8 cellular contexts compared by ENCODE assay signal in the genomic region with DNA sequence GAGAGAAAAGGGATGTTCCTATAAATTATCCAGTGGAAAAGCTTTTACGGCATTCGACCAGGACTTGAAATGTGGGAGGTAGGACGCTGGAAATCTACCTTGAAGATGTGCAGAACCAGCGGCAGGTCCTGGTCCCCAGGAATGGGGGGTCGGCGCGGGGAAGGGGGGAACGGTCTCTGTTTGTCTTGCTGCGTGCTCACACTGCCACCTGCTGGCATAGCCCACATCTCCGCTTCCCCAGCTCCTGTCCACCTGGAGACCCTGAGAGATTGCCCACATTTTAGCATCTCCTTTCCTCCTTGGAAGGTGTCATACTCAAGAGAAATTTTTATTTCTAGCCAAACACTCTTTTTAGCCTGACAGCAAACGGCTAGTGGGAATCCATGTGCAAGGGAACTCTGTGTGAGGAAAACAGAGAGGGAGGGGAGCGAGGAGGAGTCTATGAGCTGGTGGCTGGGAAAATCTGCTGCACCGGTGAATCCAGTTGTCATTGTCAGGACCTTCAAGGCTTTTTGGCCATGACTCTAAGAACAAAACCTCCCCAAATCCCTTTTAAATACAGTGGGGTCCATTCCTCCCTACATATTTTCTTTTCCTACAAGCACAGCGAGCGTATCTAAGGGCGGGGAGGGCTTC.
A peak's percentile ranks its signal among the peaks of the same experiment; 100 is the strongest.
DNase-seq lines count a peak whose midpoint lies in the region; ATAC-seq, FAIRE-seq and TF ChIP-seq lines count a peak whose summit lies in the region.

No MANE protein-coding gene starts in this region.

- no peak overlapping the region for H2AFZ ChIP-seq in IMR-90 (replicated peaks; ENCODE audit: low read length, poor library complexity)
- no peak overlapping the region for H2AFZ ChIP-seq in K562 (ENCODE audit: low read depth, low read length)

- intact Hi-C loops in IMR-90 (cut with micrococcal nuclease), result loop anchor here (2.0 kb wide), 1 partner anchor 1784 kb away; no protein-coding TSS in a partner anchor
- intact Hi-C loops in K562 (cut with micrococcal nuclease), result loop anchor here (2.0 to 5.0 kb wide), 2 partner anchors 83 to 1786 kb away; no protein-coding TSS in a partner anchor

- no peak overlapping the region for H2AK5ac ChIP-seq in IMR-90 (ENCODE audit: low read depth, low read length)

- dilution Hi-C loops in IMR-90 (cut with HindIII; ENCODE audit: low sequenced_read_pairs, unreplicated experiment), result no loop called here

- H3K4ac ChIP-seq in IMR-90 (ENCODE audit: low read depth, low read length), result no peak overlapping the region

- H3K56ac ChIP-seq in IMR-90 (ENCODE audit: extremely low read depth, insufficient read depth, low read length), result no peak overlapping the region

- no peak overlapping the region for H3K14ac ChIP-seq in IMR-90 (replicated peaks; ENCODE audit: low read depth, low read length)

- no peak overlapping the region for H2AK9ac ChIP-seq in IMR-90 (replicated peaks; ENCODE audit: low read depth, low read length, poor library complexity)

- H2BK15ac ChIP-seq in IMR-90 (ENCODE audit: low read depth, low read length), result no peak overlapping the region

- in situ Hi-C loops in IMR-90 (cut with MboI; ENCODE audit: low sequenced_read_pairs) (no loop called here), K562 (cut with MboI) (no loop called here)

- no peak overlapping the region for H3K23ac ChIP-seq in IMR-90 (ENCODE audit: low read depth, low read length)

- no peak overlapping the region for H3K18ac ChIP-seq in IMR-90 (ENCODE audit: low read depth, low read length)

- H3K4me3 ChIP-seq in IMR-90 (ENCODE audit: insufficient read depth, low read depth, low read length) (no peak overlapping the region), K562 (no peak overlapping the region)

- no peaks in the 10 kb centered on the region for H3K79me1 ChIP-seq in IMR-90 (ENCODE audit: low read depth in 1 of 2, low read length in 2 of 2)

- no peaks in the 10 kb centered on the region for H3K4me1 ChIP-seq in IMR-90 (ENCODE audit: control insufficient read depth, insufficient read depth, low read length)
- no peaks in the 10 kb centered on the region; a peak in 1 of 5 replicates for H3K4me1 ChIP-seq in K562 (replicated peaks in 1 of 2; ENCODE audit: control insufficient read depth in 2 of 2, insufficient read depth in 2 of 2, low read length in 2 of 2)

- no peak overlapping the region for H4K91ac ChIP-seq in IMR-90 (ENCODE audit: insufficient read depth, low read depth, low read length)

- no peak overlapping the region for H4K5ac ChIP-seq in IMR-90 (ENCODE audit: low read depth, low read length)

- peak; percentile 50 for TF ChIP-seq RAD21 in IMR-90 (IDR thresholded peaks at IDR 0.05; ENCODE audit: low read length)
- peak; percentile 52 to 73 for TF ChIP-seq RAD21 in K562 (CRISPR knock-in tag; conservative IDR thresholded peaks at IDR 0.05 in 1 of 2, IDR thresholded peaks at IDR 0.05 in 1 of 2)

- TF ChIP-seq POLR2A in IMR-90 (IDR thresholded peaks at IDR 0.05; ENCODE audit: low read depth, low read length) (no peak), K562 (conservative IDR thresholded peaks at IDR 0.05) (no peak)

- no peak overlapping the region for H2BK120ac ChIP-seq in IMR-90 (ENCODE audit: low read depth, low read length)

- no peak for FAIRE-seq in K562 (lab: Jason Lieb, UNC)

- no peak overlapping the region for H3K27ac Mint-ChIP-seq in type B pancreatic cell
- H3K27ac Mint-ChIP-seq in stimulated activated memory B cell treated with anti-CD40 and anti-IgM and Interleukin-4, amounts not matched to agents 10 μg/mL and 1 μg/mL and 100 μg/mL, for 72 hours, result no peak overlapping the region

- no CpG with 5 or more reads among the region's 16 CpGs for WGBS in IMR-90 (ENCODE audit: extremely low coverage in 2 of 2, insufficient read length in 1 of 2), 2 experiments
- WGBS in K562 (ENCODE audit: insufficient coverage, low coverage, missing lambda C conversion rate), result 0% methylated on average over 13 of the region's 16 CpGs

- peaks cover 4% of the 10 kb centered on the region for H3K27me3 Mint-ChIP-seq in type B pancreatic cell
- H3K27me3 Mint-ChIP-seq in stimulated activated memory B cell treated with anti-CD40 and anti-IgM and Interleukin-4, amounts not matched to agents 10 μg/mL and 1 μg/mL and 100 μg/mL, for 72 hours, result peaks cover 36% of the 10 kb centered on the region

- H2BK5ac ChIP-seq in IMR-90 (ENCODE audit: low read depth, low read length, poor library complexity, severe bottlenecking), result no peak overlapping the region

- POLR2A ChIA-PET in IMR-90 (lab: Charles Lee; ENCODE audit: unreplicated experiment) (no interaction called here), K562 (lab: Yijun Ruan, JAX) (no interaction called here)

- H3K27ac ChIP-seq in IMR-90 (ENCODE audit: insufficient read depth, low read length) (no peak overlapping the region), K562 (ENCODE audit: extremely low read depth, low read depth, low read length) (no peak overlapping the region)

- CTCF ChIA-PET in IMR-90 (lab: Yijun Ruan, JAX), result interaction anchor here (0.5 to 1.4 kb wide), 4 partner anchors 9 to 1785 kb away, joined by 3 to 5 read pairs (median 4); no protein-coding TSS in a partner anchor
- CTCF ChIA-PET in K562 (lab: Yijun Ruan, JAX; ENCODE audit: low intra/inter-chr PET ratio), result interaction anchor here (1.3 kb wide), 1 partner anchor 1786 kb away, joined by 3 read pairs; no protein-coding TSS in a partner anchor

- H2BK20ac ChIP-seq in IMR-90 (ENCODE audit: low read depth, low read length), result no peak overlapping the region

- H4K8ac ChIP-seq in IMR-90 (ENCODE audit: low read depth in 2 of 2, low read length in 2 of 2), result no peak overlapping the region

- H3K36me3 Mint-ChIP-seq in type B pancreatic cell, result peaks cover 4% of the 10 kb centered on the region
- H3K36me3 Mint-ChIP-seq in stimulated activated memory B cell treated with anti-CD40 and anti-IgM and Interleukin-4, amounts not matched to agents 10 μg/mL and 1 μg/mL and 100 μg/mL, for 72 hours, result no peaks in the 10 kb centered on the region

- TF ChIP-seq CTCF in IMR-90 (conservative IDR thresholded peaks at IDR 0.05; ENCODE audit: low read depth, low read length) (peak; percentile 45), K562 (IDR thresholded peaks at IDR 0.05 in 2 of 3, conservative IDR thresholded peaks at IDR 0.05 in 1 of 3; ENCODE audit: insufficient read depth in 2 of 3, low read depth in 1 of 3, low read length in 3 of 3) (peak; percentile 47 to 68 (median 56); a peak in 5 of 6 replicates), type B pancreatic cell (conservative IDR thresholded peaks at IDR 0.05) (peak; percentile 90)

- ATAC-seq in IMR-90 (ENCODE audit: low read depth), result peak; percentile 59; the same call in 1 of the 2 replicates
- peak; percentile 75 for ATAC-seq in K562
- peak; percentile 66 for ATAC-seq in left lobe of liver
- no peak for ATAC-seq in stimulated activated memory B cell treated with anti-CD40 and anti-IgM and Interleukin-4, amounts not matched to agents 10 μg/mL and 1 μg/mL and 100 μg/mL, for 72 hours
- no peak for ATAC-seq in HG03354 (IDR thresholded peaks at IDR 0.05; ENCODE audit: poor library complexity, severe bottlenecking, unreplicated experiment)
- no peak for ATAC-seq in HG03025 (IDR thresholded peaks at IDR 0.05; ENCODE audit: low FRiP score, unreplicated experiment)

- H4K20me1 ChIP-seq in IMR-90 (ENCODE audit: insufficient read depth, low read length) (no peaks in the 10 kb centered on the region), K562 (replicated peaks; ENCODE audit: control insufficient read depth, insufficient read depth, low read length) (no peaks in the 10 kb centered on the region)

- no peaks in the 10 kb centered on the region for H3K9me1 ChIP-seq in IMR-90 (ENCODE audit: insufficient read depth, low read length)
- no peaks in the 10 kb centered on the region for H3K9me1 ChIP-seq in K562 (ENCODE audit: control insufficient read depth, insufficient read depth, low read length)

- peak overlapping the region; percentile 43 for H3K4me3 Mint-ChIP-seq in type B pancreatic cell
- no peak overlapping the region for H3K4me3 Mint-ChIP-seq in stimulated activated memory B cell treated with anti-CD40 and anti-IgM and Interleukin-4, amounts not matched to agents 10 μg/mL and 1 μg/mL and 100 μg/mL, for 72 hours

- H3K79me2 ChIP-seq in K562 (ENCODE audit: control insufficient read depth, insufficient read depth, low read length), result no peaks in the 10 kb centered on the region

- BruUV-seq in IMR-90 (replicated peaks; lab: Mats Ljungman, UMichigan) (no TSS peak), K562 (replicated peaks; lab: Mats Ljungman, UMichigan) (no TSS peak)

- H3K4me1 Mint-ChIP-seq in type B pancreatic cell (ENCODE audit: unreplicated experiment), result peaks cover 16% of the 10 kb centered on the region
- H3K4me1 Mint-ChIP-seq in stimulated activated memory B cell treated with anti-CD40 and anti-IgM and Interleukin-4, amounts not matched to agents 10 μg/mL and 1 μg/mL and 100 μg/mL, for 72 hours, result no peaks in the 10 kb centered on the region

- H3K9me3 ChIP-seq in IMR-90 (ENCODE audit: control insufficient read depth, insufficient read depth, low read length) (no peaks in the 10 kb centered on the region), K562 (replicated peaks; ENCODE audit: control insufficient read depth, insufficient read depth, low read depth, low read length) (no peaks in the 10 kb centered on the region)

- H3K9ac ChIP-seq in IMR-90 (ENCODE audit: low read depth, low read length) (no peak overlapping the region), K562 (ENCODE audit: insufficient read depth in 1 of 2, low read depth in 2 of 2, low read length in 2 of 2) (no peak overlapping the region)

- TF ChIP-seq EP300 in K562 (IDR thresholded peaks at IDR 0.05; ENCODE audit: low read length), result no peak

- 0 out of 2 replicates have a peak overlapping the region, but pooled peaks have one; percentile 48 for H3K4me2 ChIP-seq in IMR-90 (ENCODE audit: low read depth, low read length)
- H3K4me2 ChIP-seq in K562 (ENCODE audit: insufficient read depth, low read length), result no peak overlapping the region

- DNase-seq in ELF-1 (ENCODE audit: low read depth, low spot score) (peak; percentile 37), IMR-90 (no peak), K562 (ENCODE audit: extremely low read depth in 1 of 4, low spot score in 3 of 4) (peak; percentile 26 to 45 (median 34)), left lobe of liver (ENCODE audit: low spot score) (no peak), type B pancreatic cell (ENCODE audit: extremely low spot score, unreplicated experiment) (no peak)

- no peaks in the 10 kb centered on the region for H3K9me3 Mint-ChIP-seq in type B pancreatic cell
- no peaks in the 10 kb centered on the region for H3K9me3 Mint-ChIP-seq in stimulated activated memory B cell treated with anti-CD40 and anti-IgM and Interleukin-4, amounts not matched to agents 10 μg/mL and 1 μg/mL and 100 μg/mL, for 72 hours

- no peaks in the 10 kb centered on the region for H3K36me3 ChIP-seq in IMR-90 (ENCODE audit: control insufficient read depth, insufficient read depth, low read length)
- H3K36me3 ChIP-seq in K562 (ENCODE audit: control insufficient read depth, insufficient read depth, low read length), result no peaks in the 10 kb centered on the region

- H3K27me3 ChIP-seq in IMR-90 (ENCODE audit: control insufficient read depth, insufficient read depth, low read length) (peaks cover 6% of the 10 kb centered on the region; the same call in 1 of the 2 replicates), K562 (ENCODE audit: control insufficient read depth in 2 of 2, insufficient read depth in 2 of 2, low read length in 2 of 2) (no peaks in the 10 kb centered on the region)

TF ChIP-seq in K562, 482 proteins besides CTCF, POLR2A, EP300 and RAD21 (continues in another document):
- no peak for TF ChIP-seq GATAD2A (IDR thresholded peaks at IDR 0.05)

Comparison
In these comparisons a context has a peak if more than half of its experiments do, and no peak if none do; other contexts are left out.
1. DNase-seq: peak in ELF-1 (single experiment) and K562 (4 of 4); none in IMR-90 (single experiment), left lobe of liver (single experiment) and type B pancreatic cell (single experiment).
2. ATAC-seq: peak in IMR-90 (single experiment), K562 (single experiment) and left lobe of liver (single experiment); none in stimulated activated memory B cell treated with anti-CD40 and anti-IgM and Interleukin-4, amounts not matched to agents 10 μg/mL and 1 μg/mL and 100 μg/mL, for 72 hours (single experiment), HG03354 (single experiment) and HG03025 (single experiment).
3. Peak in every context shown above with its lines, with median percentiles within 50 percentile points of each other: CTCF ChIP-seq.